5 cellular contexts compared by ENCODE assay signal in genomic region chr1:161664689-161665088, GRCh38. TPM values are rescaled to one million over a fixed set of nuclear protein-coding genes. Genes with fewer than 3 reads are reported as not detected.
"Had no signal": no experiment of that assay in that cellular context is flagged by ENCODE, and none has a peak within 500 bp of the region (broad histone marks: within the 10 kb centered on the region; RNA-seq: fewer than 3 reads in every experiment).

No MANE protein-coding gene starts in this region.

RNA-seq across cellular contexts. Expression of gene FCRLA, which starts 42.3 kb away (rescaled TPM):
- total RNA-seq: testis, thoracic aorta, thyroid gland, vagina had no signal
- polyA plus RNA-seq: urinary bladder had no signal

RNA-seq across cellular contexts. Expression of gene FCRLB, which starts 56.7 kb away (rescaled TPM):
- total RNA-seq: vagina had no signal
